ENCODE assay signal across 8 cellular contexts in the genomic region with DNA sequence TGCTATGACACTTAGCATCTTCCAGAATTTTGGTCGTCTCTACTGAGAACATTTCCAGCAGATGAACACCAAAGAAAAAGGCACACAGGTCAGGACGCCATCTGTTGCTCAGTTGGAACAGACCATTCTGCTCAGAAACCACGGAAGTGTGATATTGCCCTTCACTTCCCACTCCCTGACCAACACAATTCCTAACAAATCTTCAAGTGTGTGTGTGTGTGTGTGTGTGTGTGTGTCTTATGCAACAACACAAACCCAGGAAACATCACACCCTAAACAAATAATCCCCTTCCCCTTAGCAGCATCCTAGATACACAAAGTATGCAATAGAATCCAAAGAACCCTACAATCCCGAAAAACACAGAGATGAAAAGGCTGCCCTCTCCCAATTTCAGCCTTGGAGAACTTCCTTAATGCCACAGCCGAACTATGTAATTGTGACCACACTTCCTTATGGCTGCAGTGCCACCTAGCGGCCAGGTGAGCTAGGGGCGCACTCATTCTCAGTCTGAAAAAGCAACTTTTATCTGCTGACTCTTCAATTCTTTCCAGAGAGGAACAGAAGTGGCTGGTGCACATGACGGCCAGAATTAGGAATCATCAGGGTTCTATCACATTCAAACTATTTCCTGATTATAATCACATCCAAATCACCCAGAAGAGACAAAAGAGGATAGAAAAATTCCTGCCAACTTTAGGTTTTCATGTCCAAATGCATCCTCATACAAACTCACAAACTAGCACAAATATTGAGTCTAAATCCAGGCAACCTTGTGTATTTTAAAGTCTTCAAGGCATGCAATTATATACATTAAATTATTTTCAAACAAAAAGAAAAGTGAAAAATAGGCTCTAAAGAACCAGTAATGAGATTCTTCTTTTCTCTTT.
DNase-seq lines count a peak whose midpoint lies in the region; ATAC-seq and TF ChIP-seq lines count a peak whose summit lies in the region.

No MANE protein-coding gene starts in this region.

- H3K36me3 Mint-ChIP-seq in activated naive CD4-positive, alpha-beta T cell treated with anti-CD3 and anti-CD28 coated beads, Interleukin-2, amount 10 ng/mL, durations not matched to agents 7 days and 5 days: no peaks in the 10 kb centered on the region

- peaks cover 4% of the 10 kb centered on the region for H3K27me3 Mint-ChIP-seq in activated naive CD4-positive, alpha-beta T cell treated with anti-CD3 and anti-CD28 coated beads, Interleukin-2, amount 10 ng/mL, durations not matched to agents 7 days and 5 days

- DNase-seq in GM04503 (ENCODE audit: low read depth): peak; percentile 1
- peak; percentile 52 for DNase-seq in LNCaP clone FGC (ENCODE audit: low read depth)
- DNase-seq in SJSA1 (ENCODE audit: low read depth in 1 of 2, low spot score in 2 of 2): peak; percentile 33 to 49
- peak; percentile 74 for DNase-seq in activated naive CD4-positive, alpha-beta T cell treated with anti-CD3 and anti-CD28 coated beads, Interleukin-2, amount 10 ng/mL, durations not matched to agents 7 days and 5 days
- DNase-seq in head of caudate nucleus: peak in 41 of 42 donors; percentile 43 to 88 (median 69)
- peak; percentile 53 for DNase-seq in putamen (ENCODE audit: low spot score)

- no peaks in the 10 kb centered on the region for H3K4me1 ChIP-seq in SJSA1 (replicated peaks)

- ATAC-seq in GM21825 (IDR thresholded peaks at IDR 0.05; ENCODE audit: unreplicated experiment) (peak; percentile 86), HG03280 (IDR thresholded peaks at IDR 0.05; ENCODE audit: unreplicated experiment) (no peak)

- CTCF ChIA-PET in activated naive CD4-positive, alpha-beta T cell treated with anti-CD3 and anti-CD28 coated beads, Interleukin-2, amount 10 ng/mL, durations not matched to agents 7 days and 5 days (lab: Charles Lee): interaction anchor here (0.6 to 2.5 kb wide), 9 partner anchors 9 to 1521 kb away, joined by 3 to 20 read pairs (median 3); no protein-coding TSS in a partner anchor

- no peaks in the 10 kb centered on the region for H3K4me1 Mint-ChIP-seq in activated naive CD4-positive, alpha-beta T cell treated with anti-CD3 and anti-CD28 coated beads, Interleukin-2, amount 10 ng/mL, durations not matched to agents 7 days and 5 days

- no peak overlapping the region for H3K27ac ChIP-seq in SJSA1

- H3K27ac Mint-ChIP-seq in activated naive CD4-positive, alpha-beta T cell treated with anti-CD3 and anti-CD28 coated beads, Interleukin-2, amount 10 ng/mL, durations not matched to agents 7 days and 5 days: no peak overlapping the region

- no peaks in the 10 kb centered on the region for H3K27me3 ChIP-seq in SJSA1 (replicated peaks)

- no peaks in the 10 kb centered on the region for H3K36me3 ChIP-seq in SJSA1

- H3K9me3 Mint-ChIP-seq in activated naive CD4-positive, alpha-beta T cell treated with anti-CD3 and anti-CD28 coated beads, Interleukin-2, amount 10 ng/mL, durations not matched to agents 7 days and 5 days: no peaks in the 10 kb centered on the region

- H3K4me3 ChIP-seq in LNCaP clone FGC (ENCODE audit: low read depth, low read length): no peak overlapping the region
- H3K4me3 ChIP-seq in SJSA1: no peak overlapping the region

- H3K4me3 Mint-ChIP-seq in activated naive CD4-positive, alpha-beta T cell treated with anti-CD3 and anti-CD28 coated beads, Interleukin-2, amount 10 ng/mL, durations not matched to agents 7 days and 5 days: no peak overlapping the region

- intact Hi-C loops in head of caudate nucleus (cut with DNase I): no loop called here

- TF ChIP-seq CTCF in LNCaP clone FGC (IDR thresholded peaks at IDR 0.05; ENCODE audit: control insufficient read depth, extremely low read depth, insufficient read depth): peak; percentile 99

- no peaks in the 10 kb centered on the region for H3K9me3 ChIP-seq in SJSA1 (replicated peaks)

Comparison
In these comparisons a context has a peak if more than half of its experiments do, and no peak if none do; other contexts are left out.
1. DNase-seq: peak in every context shown above with its lines; median percentile 74 in activated naive CD4-positive, alpha-beta T cell treated with anti-CD3 and anti-CD28 coated beads, Interleukin-2, amount 10 ng/mL, durations not matched to agents 7 days and 5 days; 69 in head of caudate nucleus; 53 in putamen; 52 in LNCaP clone FGC; 41 in SJSA1; 1 in GM04503.